Comparison of ENCODE assay signal across 18 cellular contexts in genomic region chr5:151101746-151102145, GRCh38. TPM values are rescaled to one million over a fixed set of nuclear protein-coding genes. Genes with fewer than 3 reads are reported as not detected.
DNase-seq lines count a peak whose midpoint lies in the region; ATAC-seq and TF ChIP-seq lines count a peak whose summit lies in the region.
"Had no signal": no experiment of that assay in that cellular context is flagged by ENCODE, and none has a peak within 500 bp of the region (broad histone marks: within the 10 kb centered on the region; RNA-seq: fewer than 3 reads in every experiment).

No MANE protein-coding gene starts in this region.

- peaks cover 0 to 74% (median 15%) of the 10 kb centered on the region in 3 donors for H3K36me3 Mint-ChIP-seq in CD8-positive, alpha-beta memory T cell

- H3K9me3 ChIP-seq in CD8-positive, alpha-beta memory T cell (ENCODE audit: low read length) = no peaks in the 10 kb centered on the region
- H3K9me3 ChIP-seq in Peyer's patch (no peaks in the 10 kb centered on the region), right cardiac atrium (ENCODE audit: control insufficient read depth, low read length) (no peaks in the 10 kb centered on the region), psoas muscle (no peaks in the 10 kb centered on the region)
- H3K9me3 ChIP-seq: BLaER1 had no signal

- peaks cover 0 to 2% of the 10 kb centered on the region in 2 donors for H3K27me3 Mint-ChIP-seq in CD8-positive, alpha-beta memory T cell

- CTCF ChIA-PET in CD8-positive, alpha-beta memory T cell (lab: Charles Lee) = interaction anchor here (2.7 to 7.2 kb wide), 2 partner anchors 12 to 50 kb away, joined by 6 to 55 read pairs; no protein-coding TSS in a partner anchor

- intact Hi-C loops in right cardiac atrium (cut with DNase I) (no loop called here), psoas muscle (cut with DNase I) (no loop called here)

- H3K27me3 ChIP-seq in CD8-positive, alpha-beta memory T cell (ENCODE audit: insufficient read depth, low read length, poor library complexity, severe bottlenecking) = no peaks in the 10 kb centered on the region
- H3K27me3 ChIP-seq in Peyer's patch (no peaks in the 10 kb centered on the region), right cardiac atrium (ENCODE audit: control insufficient read depth, insufficient read depth) (no peaks in the 10 kb centered on the region), psoas muscle (ENCODE audit: insufficient read depth in 3 of 3, low read length in 2 of 3) (no peaks in the 10 kb centered on the region)
- H3K27me3 ChIP-seq: BLaER1, brain microvascular endothelial cell had no signal

- 78% methylated on average over 4 of the region's 4 CpGs for WGBS in right cardiac atrium
- 69 to 94% (median 79%) methylated on average over 4 of the region's 4 CpGs for WGBS in psoas muscle, 3 donors

- H3K27ac Mint-ChIP-seq in CD8-positive, alpha-beta memory T cell = peak overlapping the region in 5 of 8 donors; percentile 29 to 75 (median 58)

- H3K4me3 ChIP-seq in CD8-positive, alpha-beta memory T cell (ENCODE audit: low read length) = no peak overlapping the region
- H3K4me3 ChIP-seq in Peyer's patch (no peak overlapping the region), right cardiac atrium (ENCODE audit: low read length) (no peak overlapping the region), psoas muscle (no peak overlapping the region)
- H3K4me3 ChIP-seq: BLaER1, smooth muscle cell had no signal

- no peak for TF ChIP-seq POLR2A in Peyer's patch (IDR thresholded peaks at IDR 0.05)

- no peak for TF ChIP-seq CTCF in Peyer's patch (IDR thresholded peaks at IDR 0.05)
- no peak for TF ChIP-seq CTCF in psoas muscle (IDR thresholded peaks at IDR 0.05)

- H3K4me3 Mint-ChIP-seq in CD8-positive, alpha-beta memory T cell = no peak overlapping the region

- no peaks in the 10 kb centered on the region for H3K9me3 Mint-ChIP-seq in CD8-positive, alpha-beta memory T cell

- ATAC-seq in right cardiac atrium (no peak), psoas muscle (no peak), GM18873 (IDR thresholded peaks at IDR 0.05; ENCODE audit: low FRiP score, unreplicated experiment) (no peak), HG02885 (IDR thresholded peaks at IDR 0.05; ENCODE audit: poor library complexity, unreplicated experiment) (no peak)
- ATAC-seq: HCT116 had no signal

- peaks cover 51% of the 10 kb centered on the region for H3K36me3 ChIP-seq in CD8-positive, alpha-beta memory T cell (ENCODE audit: insufficient read depth, low read length)
- peaks cover 0 to 21% (median 0%) of the 10 kb centered on the region in 3 donors for H3K36me3 ChIP-seq in Peyer's patch
- H3K36me3 ChIP-seq in psoas muscle (ENCODE audit: insufficient read depth in 1 of 2, low read depth in 1 of 2) = peaks cover 0 to 53% of the 10 kb centered on the region in 2 donors

- POLR2A ChIA-PET in CD8-positive, alpha-beta memory T cell (lab: Charles Lee) = no interaction called here

- DNase-seq in CD8-positive, alpha-beta memory T cell = peak in 1 of 5 donors; percentile 30
- DNase-seq in Peyer's patch (peak in 1 of 3 donors; percentile 60), right cardiac atrium (no peak), psoas muscle (no peak), anterior cingulate cortex (lab: John Stamatoyannopoulos, UW) (no peak)
- DNase-seq: brain microvascular endothelial cell; DND-41; effector CD8-positive, alpha-beta T cell; mammary epithelial cell; NCI-H1048; NCI-H2171; SHP77; T-helper 9 cell had no signal

- H3K27ac ChIP-seq in CD8-positive, alpha-beta memory T cell (ENCODE audit: low read depth, low read length) = peak overlapping the region; percentile 61
- peak overlapping the region in 3 of 4 donors; percentile 10 to 81 (median 71) for H3K27ac ChIP-seq in Peyer's patch
- H3K27ac ChIP-seq in right cardiac atrium (ENCODE audit: low read length) = peak overlapping the region; percentile 61
- peak overlapping the region; percentile 59 for H3K27ac ChIP-seq in psoas muscle
- H3K27ac ChIP-seq: BLaER1, brain microvascular endothelial cell had no signal

- H3K4me1 Mint-ChIP-seq in CD8-positive, alpha-beta memory T cell = peaks cover 36 to 46% (median 44%) of the 10 kb centered on the region in 3 donors

- peaks cover 31% of the 10 kb centered on the region for H3K4me1 ChIP-seq in CD8-positive, alpha-beta memory T cell (ENCODE audit: insufficient read depth, low read length)
- H3K4me1 ChIP-seq in Peyer's patch (peaks cover 4 to 77% (median 14%) of the 10 kb centered on the region in 4 donors), right cardiac atrium (ENCODE audit: control insufficient read depth, insufficient read depth, low read length) (peaks cover 10% of the 10 kb centered on the region), psoas muscle (peaks cover 44% of the 10 kb centered on the region)

RNA-seq across cellular contexts. Expression of gene TNIP1, which starts 20.9 kb away (rescaled TPM):
- 100 to 1,000 TPM; 212 to 213 TPM for total RNA-seq in CD8-positive, alpha-beta memory T cell
- polyA plus RNA-seq in CD8-positive, alpha-beta memory T cell = 62.4 TPM
- 100 to 1,000 TPM; 191 to 352 (median 266) TPM for total RNA-seq in Peyer's patch
- total RNA-seq in right cardiac atrium = 10 to 100 TPM; 77.0 to 98.2 (median 86.1) TPM
- polyA plus RNA-seq in right cardiac atrium = 71.5 TPM
- 100 to 1,000 TPM; 114 to 218 (median 149) TPM for total RNA-seq in psoas muscle
- 100 to 1,000 TPM in 2 of 3 donors, 10 to 100 TPM in 1; 55.5 to 167 (median 106) TPM for polyA plus RNA-seq in psoas muscle

RNA-seq across cellular contexts. Expression of gene ANXA6, which starts 55.8 kb away (rescaled TPM):
- 100 to 1,000 TPM; 452 to 459 TPM for total RNA-seq in CD8-positive, alpha-beta memory T cell
- polyA plus RNA-seq in CD8-positive, alpha-beta memory T cell = 351 TPM
- total RNA-seq in Peyer's patch (100 to 1,000 TPM in 1 of 4 donors, 10 to 100 TPM in 3; 11.2 to 228 (median 30.1) TPM), right cardiac atrium (100 to 1,000 TPM; 220 to 238 (median 232) TPM), psoas muscle (100 to 1,000 TPM; 133 to 234 (median 154) TPM)
- polyA plus RNA-seq in right cardiac atrium (203 TPM), psoas muscle (100 to 1,000 TPM in 2 of 3 donors, 10 to 100 TPM in 1; 81.4 to 129 (median 112) TPM)
